In the genomic region with DNA sequence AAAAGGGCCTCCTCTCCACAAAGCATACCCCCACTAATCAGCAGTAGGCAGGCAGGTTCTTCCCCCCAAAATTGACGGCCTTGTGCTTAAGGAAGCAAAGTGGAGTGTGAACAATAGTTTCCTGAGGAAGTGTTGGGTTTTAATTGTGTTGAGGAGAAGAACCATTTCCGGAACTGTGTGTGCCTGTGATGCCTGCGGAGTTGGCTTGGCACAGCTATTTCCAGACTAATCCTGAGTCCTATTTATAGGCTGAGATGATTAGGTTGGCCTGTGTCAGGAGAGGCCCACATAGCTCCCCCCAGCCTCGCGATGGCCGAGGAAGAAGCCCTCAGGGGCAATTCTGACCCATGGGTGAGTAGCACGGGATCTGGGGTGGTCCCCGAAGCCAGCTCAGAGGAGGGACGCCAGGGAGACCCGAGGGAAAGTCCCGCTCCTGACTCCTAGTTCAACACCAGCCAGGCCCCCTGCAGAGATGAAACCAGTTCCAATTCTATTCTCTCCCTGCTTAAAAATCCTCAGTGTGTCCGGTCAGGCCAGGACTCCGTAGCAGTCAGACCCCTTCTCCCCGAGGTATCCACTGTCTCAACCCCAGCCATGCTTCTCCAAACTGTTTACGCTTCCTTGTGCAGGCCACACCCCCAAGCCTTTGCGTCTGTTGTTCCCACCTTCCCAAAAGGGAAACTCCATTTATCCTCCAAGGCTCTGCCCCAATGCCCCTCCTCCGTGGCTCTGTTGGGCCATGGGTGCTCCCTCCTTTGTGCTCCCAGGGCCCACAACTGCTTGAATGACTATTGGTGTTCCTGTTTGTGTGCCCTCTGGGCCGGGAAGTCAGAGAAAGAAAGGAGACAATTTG, we compare ENCODE assay signal across 9 cellular contexts. TPM values are rescaled to one million over a fixed set of nuclear protein-coding genes. Genes with fewer than 3 reads are reported as not detected.
DNase-seq lines count a peak whose midpoint lies in the region; ATAC-seq and TF ChIP-seq lines count a peak whose summit lies in the region.
"Had no signal": no experiment of that assay in that cellular context is flagged by ENCODE, and none has a peak within 500 bp of the region (broad histone marks: within the 10 kb centered on the region; RNA-seq: fewer than 3 reads in every experiment).

No MANE protein-coding gene starts in this region.

- no peak for TF ChIP-seq CTCF in RWPE1 (conservative IDR thresholded peaks at IDR 0.05; ENCODE audit: low read depth)

- in situ Hi-C loops in G401 (cut with HindIII; ENCODE audit: low sequenced_read_pairs) = no loop called here

- POLR2A ChIA-PET in RWPE1 (lab: Yijun Ruan, JAX; ENCODE audit: low non-redundant PET) = no interaction called here

- H3K27me3 Mint-ChIP-seq in naive B cell = no peaks in the 10 kb centered on the region
- H3K27me3 Mint-ChIP-seq: memory B cell had no signal

- peak; percentile 74 for DNase-seq in G401 (ENCODE audit: low spot score)
- no peak for DNase-seq in RWPE1 (ENCODE audit: low spot score)
- peak; percentile 81 for DNase-seq in fibroblast of gingiva (ENCODE audit: low read depth)
- DNase-seq in naive B cell = no peak
- DNase-seq in cortex of kidney (lab: John Stamatoyannopoulos, UW) = no peak
- DNase-seq in NCI-H226 = no peak
- DNase-seq in germinal center (ENCODE audit: low spot score) = no peak

- ATAC-seq in naive B cell (ENCODE audit: low read depth in 2 of 2) (peak; percentile 23 to 26), GM18502 (IDR thresholded peaks at IDR 0.05; ENCODE audit: poor library complexity, unreplicated experiment) (no peak)

- H3K36me3 Mint-ChIP-seq in naive B cell = peaks cover 7 to 16% of the 10 kb centered on the region in 2 donors

- peak overlapping the region in 6 of 8 donors; percentile 6 to 77 (median 32) for H3K4me3 Mint-ChIP-seq in naive B cell
- H3K4me3 Mint-ChIP-seq: memory B cell had no signal

- peak overlapping the region; percentile 99 for H3K27ac ChIP-seq in RWPE1

- no peaks in the 10 kb centered on the region for H3K9me3 Mint-ChIP-seq in naive B cell
- H3K9me3 Mint-ChIP-seq: memory B cell had no signal

- CTCF ChIA-PET in RWPE1 (lab: Yijun Ruan, JAX) = interaction anchor here (1.0 to 2.5 kb wide), 4 partner anchors 8 to 34 kb away, joined by 3 to 11 read pairs (median 8); no protein-coding TSS in a partner anchor

- peak overlapping the region in 3 of 6 donors; percentile 53 to 78 (median 57) for H3K27ac Mint-ChIP-seq in naive B cell
- H3K27ac Mint-ChIP-seq: memory B cell had no signal

- peaks cover 43 to 67% (median 56%) of the 10 kb centered on the region in 3 donors for H3K4me1 Mint-ChIP-seq in naive B cell

RNA-seq across cellular contexts. Expression of a gene that starts 18.1 kb away (rescaled TPM):
- total RNA-seq in G401 (2014; rRNA removed; shearing (Covaris generic)) = 333 and 366 TPM in 2 replicates
- 10 to 100 TPM in 3 of 6 donors, 1 to 10 TPM in 3; 3.3 to 13.5 (median 8.0) TPM for polyA plus RNA-seq in naive B cell (ENCODE audit: low read depth in 6 of 6)

Comparison
In these comparisons a context has a peak if more than half of its experiments do, and no peak if none do; other contexts are left out.
1. DNase-seq: peak in G401 (single experiment) and fibroblast of gingiva (single experiment); none in RWPE1 (single experiment), naive B cell (single experiment), cortex of kidney (single experiment), NCI-H226 (single experiment) and germinal center (single experiment).